In the genomic region with DNA sequence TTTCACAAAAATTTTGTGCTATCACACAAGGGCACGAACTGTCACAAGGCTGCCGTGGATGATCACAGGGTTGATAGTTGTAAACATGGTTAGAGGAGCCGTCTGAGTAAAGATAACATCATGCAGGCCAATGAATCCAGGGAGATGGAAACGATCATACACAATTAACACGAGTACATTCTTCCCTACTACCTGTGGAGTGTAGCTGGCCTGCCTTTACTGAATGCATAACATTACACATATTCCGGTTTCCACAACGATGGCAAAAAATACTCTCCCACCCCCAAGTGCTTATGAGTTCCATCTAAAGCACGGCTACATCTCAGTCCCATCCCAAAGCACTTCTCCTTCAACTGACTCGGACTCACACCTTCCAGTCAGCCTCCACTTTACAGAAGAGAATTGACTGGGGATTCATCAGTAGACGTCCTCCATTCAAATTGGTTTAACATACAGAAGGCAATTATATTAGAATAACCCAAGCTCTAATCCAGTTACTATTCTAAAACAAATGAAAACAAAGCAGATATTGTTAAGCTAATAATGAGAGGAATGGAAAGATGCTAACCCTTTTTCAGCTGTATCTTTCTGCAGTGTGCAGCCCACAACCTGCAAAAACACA, we compare ENCODE assay signal across 15 cellular contexts.
A peak's percentile ranks its signal among the peaks of the same experiment; 100 is the strongest.
DNase-seq lines count a peak whose midpoint lies in the region; TF ChIP-seq lines count a peak whose summit lies in the region.
"Had no signal": no experiment of that assay in that cellular context is flagged by ENCODE, and none has a peak within 500 bp of the region (broad histone marks: within the 10 kb centered on the region; RNA-seq: fewer than 3 reads in every experiment).

No MANE protein-coding gene starts in this region.

- DNase-seq in activated CD4-positive, alpha-beta T cell treated with anti-CD3 and anti-CD28 coated beads, Interleukin-2, amount 10 ng/mL, durations not matched to agents 24 days and 14 days = no peak
- no peak for DNase-seq in activated CD4-positive, alpha-beta T cell treated with anti-CD3 and anti-CD28 coated beads, Interleukin-2, amount 50 U/mL, for 4 hours
- DNase-seq in H9 (no peak), chondrocyte (ENCODE audit: low spot score) (no peak), pons (ENCODE audit: low spot score) (peak; percentile 67), T-helper 9 cell (no peak), T1000 (lab: John Stamatoyannopoulos, UW) (no peak), T-helper 2 cell (no peak)
- DNase-seq: CD8-positive, alpha-beta memory T cell; DMS79; GOT3; HFFc6; NCI-H1048 had no signal

- H2BK5ac ChIP-seq in H9 (ENCODE audit: insufficient read length, low read length) = no peak overlapping the region

- H4K20me1 ChIP-seq in H9 (ENCODE audit: control insufficient read depth, insufficient read depth, insufficient read length) = no peaks in the 10 kb centered on the region

- H3K36me3 Mint-ChIP-seq in activated CD4-positive, alpha-beta T cell treated with anti-CD3 and anti-CD28 coated beads, Interleukin-2, amount 10 ng/mL, durations not matched to agents 24 days and 14 days (ENCODE audit: low read depth) = peaks cover 78% of the 10 kb centered on the region
- H3K36me3 Mint-ChIP-seq in H9 (ENCODE audit: insufficient read depth in 1 of 3, low read depth in 3 of 3) (peaks cover 36 to 86% (median 82%) of the 10 kb centered on the region in 3 experiments; a peak in 6 of 7 replicates), chondrocyte (ENCODE audit: low read depth) (peaks cover 12% of the 10 kb centered on the region)

- H3K4me3 Mint-ChIP-seq in activated CD4-positive, alpha-beta T cell treated with anti-CD3 and anti-CD28 coated beads, Interleukin-2, amount 10 ng/mL, durations not matched to agents 24 days and 14 days = no peak overlapping the region
- H3K4me3 Mint-ChIP-seq in H9 (no peak overlapping the region), chondrocyte (ENCODE audit: unreplicated experiment) (no peak overlapping the region)
- H3K4me3 Mint-ChIP-seq: CD8-positive, alpha-beta memory T cell; HFFc6 had no signal

- H2AFZ ChIP-seq in H9 (ENCODE audit: low read length) = no peak overlapping the region

- intact Hi-C loops in activated CD4-positive, alpha-beta T cell treated with anti-CD3 and anti-CD28 coated beads, Interleukin-2, amount 10 ng/mL, durations not matched to agents 24 days and 14 days (cut with micrococcal nuclease) = no loop called here

- no peaks in the 10 kb centered on the region for H3K4me1 ChIP-seq in H9 (ENCODE audit: insufficient read depth, low read length)

- no peak overlapping the region for H3K9ac ChIP-seq in H9 (ENCODE audit: extremely low read depth, insufficient read length, low read length)
- H3K9ac ChIP-seq: BLaER1, KMS-11 had no signal

- H3K79me2 ChIP-seq in H9 (ENCODE audit: insufficient read depth, low read length) = no peaks in the 10 kb centered on the region

- no peak overlapping the region for H4K91ac ChIP-seq in H9 (ENCODE audit: insufficient read length, low read depth, low read length)

- TF ChIP-seq CTCF in H9 (conservative IDR thresholded peaks at IDR 0.05) (no peak), chondrocyte (IDR thresholded peaks at IDR 0.05) (no peak)

- no peaks in the 10 kb centered on the region for H3K9me3 Mint-ChIP-seq in activated CD4-positive, alpha-beta T cell treated with anti-CD3 and anti-CD28 coated beads, Interleukin-2, amount 10 ng/mL, durations not matched to agents 24 days and 14 days
- H3K9me3 Mint-ChIP-seq in H9 = no peaks in the 10 kb centered on the region
- H3K9me3 Mint-ChIP-seq in chondrocyte (ENCODE audit: low read depth) = no peaks in the 10 kb centered on the region
- H3K9me3 Mint-ChIP-seq: CD8-positive, alpha-beta memory T cell; HFFc6 had no signal

- H3K27ac Mint-ChIP-seq in activated CD4-positive, alpha-beta T cell treated with anti-CD3 and anti-CD28 coated beads, Interleukin-2, amount 10 ng/mL, durations not matched to agents 24 days and 14 days = peak overlapping the region; percentile 36
- H3K27ac Mint-ChIP-seq in H9 (peak overlapping the region in 2 of 3 experiments; percentile 24 to 79; a peak in 2 of 7 replicates), chondrocyte (ENCODE audit: unreplicated experiment) (peak overlapping the region; percentile 8)
- H3K27ac Mint-ChIP-seq: HFFc6 had no signal

- no peak overlapping the region for H3K14ac ChIP-seq in H9 (ENCODE audit: insufficient read depth, low read length)

- no peak overlapping the region for H3K18ac ChIP-seq in H9 (ENCODE audit: insufficient read length, low read depth, low read length)

- no peak overlapping the region for H4K8ac ChIP-seq in H9 (replicated peaks; ENCODE audit: insufficient read length, low read depth, low read length)

- no peak overlapping the region for H3K4ac ChIP-seq in H9 (ENCODE audit: low read depth, low read length)

- H2AK5ac ChIP-seq in H9 (ENCODE audit: insufficient read length, low read length) = no peak overlapping the region

- no peak overlapping the region for H3K27ac ChIP-seq in H9 (ENCODE audit: insufficient read length, low read depth, low read length)
- H3K27ac ChIP-seq: BLaER1, KMS-11 had no signal

- H3K4me1 Mint-ChIP-seq in activated CD4-positive, alpha-beta T cell treated with anti-CD3 and anti-CD28 coated beads, Interleukin-2, amount 10 ng/mL, durations not matched to agents 24 days and 14 days = peaks cover 4% of the 10 kb centered on the region
- H3K4me1 Mint-ChIP-seq in H9 (peaks cover 9% of the 10 kb centered on the region in 2 experiments), chondrocyte (ENCODE audit: low read depth) (peaks cover 55% of the 10 kb centered on the region)

- H3K27me3 ChIP-seq in H9 (ENCODE audit: insufficient read depth, low read length) = no peaks in the 10 kb centered on the region
- H3K27me3 ChIP-seq: BLaER1 had no signal

- H3K79me1 ChIP-seq in H9 (ENCODE audit: insufficient read depth, low read depth, low read length, poor library complexity, severe bottlenecking) = no peaks in the 10 kb centered on the region

- no peak overlapping the region for H3K56ac ChIP-seq in H9 (ENCODE audit: insufficient read length, low read depth, low read length)

- no peak overlapping the region for H2BK12ac ChIP-seq in H9 (ENCODE audit: insufficient read length, low read depth, low read length)

- no peak overlapping the region for H2BK120ac ChIP-seq in H9 (ENCODE audit: low read depth, low read length, poor library complexity, severe bottlenecking)

- no peak overlapping the region for H2BK20ac ChIP-seq in H9 (ENCODE audit: low read depth, low read length, poor library complexity, severe bottlenecking)

- H3K23ac ChIP-seq in H9 (ENCODE audit: insufficient read length, low read depth, low read length) = no peak overlapping the region

- no CpG with 5 or more reads among the region's 10 CpGs for WGBS in H9 (ENCODE audit: extremely low coverage, insufficient read length, low lambda C conversion rate)

- H3K23me2 ChIP-seq in H9 (ENCODE audit: insufficient read length, low read depth, low read length, poor library complexity, severe bottlenecking) = no peaks in the 10 kb centered on the region

- no peak overlapping the region for H2BK15ac ChIP-seq in H9 (ENCODE audit: low read depth, low read length)

- H4K5ac ChIP-seq in H9 (ENCODE audit: insufficient read length, low read depth, low read length) = no peak overlapping the region

- no peaks in the 10 kb centered on the region for H3K9me3 ChIP-seq in H9 (ENCODE audit: control insufficient read depth, low read depth, low read length)
- H3K9me3 ChIP-seq: BLaER1 had no signal

- H3K27me3 Mint-ChIP-seq in activated CD4-positive, alpha-beta T cell treated with anti-CD3 and anti-CD28 coated beads, Interleukin-2, amount 10 ng/mL, durations not matched to agents 24 days and 14 days = no peaks in the 10 kb centered on the region
- no peaks in the 10 kb centered on the region for H3K27me3 Mint-ChIP-seq in H9 (ENCODE audit: low read depth)
- H3K27me3 Mint-ChIP-seq in chondrocyte (ENCODE audit: low read depth) = no peaks in the 10 kb centered on the region
- H3K27me3 Mint-ChIP-seq: CD8-positive, alpha-beta memory T cell had no signal

- no peak overlapping the region for H3T11ph ChIP-seq in H9 (ENCODE audit: low read length)

- no peak overlapping the region for H3K4me2 ChIP-seq in H9 (ENCODE audit: insufficient read depth, insufficient read length, low read length)
- H3K4me2 ChIP-seq: BLaER1, KMS-11 had no signal
